2 cellular contexts compared by ENCODE assay signal in genomic region chr21:44794031-44794374, GRCh38.
TF ChIP-seq lines count a peak whose summit lies in the region.

No MANE protein-coding gene starts in this region.

TF ChIP-seq in GM23338, 12 proteins besides CTCF, POLR2A, EP300 and RAD21:
- no peak for TF ChIP-seq JUNB (IDR thresholded peaks at IDR 0.05; ENCODE audit: unreplicated experiment)
- TF ChIP-seq ZNF114 (CRISPR knock-in tag; IDR thresholded peaks at IDR 0.05): no peak
- TF ChIP-seq ETS1 (IDR thresholded peaks at IDR 0.05): no peak
- TF ChIP-seq EZH2phosphoT487 (IDR thresholded peaks at IDR 0.05; ENCODE audit: unreplicated experiment): no peak
- no peak for TF ChIP-seq ZNF462 (CRISPR knock-in tag; IDR thresholded peaks at IDR 0.05)
- TF ChIP-seq POLR2AphosphoS5 (IDR thresholded peaks at IDR 0.05; ENCODE audit: low read depth): no peak
- TF ChIP-seq ZNF331 (CRISPR knock-in tag; IDR thresholded peaks at IDR 0.05; ENCODE audit: low read depth): no peak
- TF ChIP-seq STAT1 (IDR thresholded peaks at IDR 0.05; ENCODE audit: unreplicated experiment): no peak

TF ChIP-seq in GM12878, 131 proteins besides CTCF, POLR2A, EP300 and RAD21:
- TF ChIP-seq ZBTB11 (CRISPR knock-in tag; IDR thresholded peaks at IDR 0.05) (no peak), RELA (IDR thresholded peaks at IDR 0.05; ENCODE audit: borderline replicate concordance, partially characterized antibody) (no peak), CUX1 (IDR thresholded peaks at IDR 0.05; ENCODE audit: insufficient replicate concordance, low read depth, low read length) (no peak), YY1 (IDR thresholded peaks at IDR 0.05; ENCODE audit: low read depth, low read length) (no peak), ZSCAN29 (IDR thresholded peaks at IDR 0.05) (no peak), IRF5 (IDR thresholded peaks at IDR 0.05; ENCODE audit: borderline replicate concordance) (no peak), RELB (IDR thresholded peaks at IDR 0.05; ENCODE audit: low read depth) (no peak), RFX5 (IDR thresholded peaks at IDR 0.05; ENCODE audit: low read depth, low read length) (no peak)
